ENCODE assay signal across 15 cellular contexts in the genomic region with DNA sequence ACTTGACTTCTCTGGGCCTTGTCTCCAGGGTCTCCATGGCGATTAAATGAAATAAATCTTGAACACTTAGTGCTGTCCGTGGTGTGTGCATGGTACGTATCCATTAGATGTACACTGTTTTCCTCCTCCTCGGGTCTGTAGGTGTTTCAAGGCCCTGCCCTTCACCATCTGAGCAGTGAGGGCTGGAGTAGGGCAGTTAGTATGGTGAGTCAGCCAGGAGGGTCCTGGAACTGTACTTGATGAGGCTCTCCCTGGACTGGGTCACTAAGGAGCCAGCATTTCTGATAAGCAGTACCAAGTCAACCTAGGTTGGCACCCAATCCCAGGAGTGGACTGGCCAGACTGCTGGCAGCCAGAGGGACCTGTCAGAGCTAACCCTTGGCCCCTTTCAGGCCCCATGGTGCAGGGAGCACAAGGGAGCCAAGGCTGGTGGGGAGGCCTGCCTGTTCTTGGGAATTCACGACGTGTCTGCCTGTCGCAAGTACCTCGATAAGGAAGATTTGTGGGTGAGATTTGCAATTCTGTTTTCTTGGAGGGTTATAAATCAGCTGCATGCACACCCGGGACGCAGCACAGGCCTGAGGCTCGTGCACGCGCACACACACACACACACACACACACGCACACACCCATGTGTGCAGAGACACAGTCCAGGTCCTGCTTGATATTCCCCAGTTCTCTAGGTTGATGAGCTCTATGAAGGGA.
DNase-seq lines count a peak whose midpoint lies in the region; ATAC-seq and TF ChIP-seq lines count a peak whose summit lies in the region.
"Had no signal": no experiment of that assay in that cellular context is flagged by ENCODE, and none has a peak within 500 bp of the region (broad histone marks: within the 10 kb centered on the region; RNA-seq: fewer than 3 reads in every experiment).

No MANE protein-coding gene starts in this region.

- H3K4me1 ChIP-seq in upper lobe of left lung, result peaks cover 88 to 100% (median 92%) of the 10 kb centered on the region in 4 donors

- peak overlapping the region; percentile 8 for H3K27ac Mint-ChIP-seq in endothelial cell (ENCODE audit: unreplicated experiment)
- peak overlapping the region; percentile 77 for H3K27ac Mint-ChIP-seq in mesothelial cell of epicardium

- H3K36me3 Mint-ChIP-seq in endothelial cell (ENCODE audit: low read depth, unreplicated experiment) (peaks cover 6% of the 10 kb centered on the region), mesothelial cell of epicardium (peaks cover 2% of the 10 kb centered on the region)
- H3K36me3 Mint-ChIP-seq: natural killer cell treated with Interleukin-12 subunit alpha and Interleukin-12 subunit beta and Interleukin-15 and Interleukin-18, amount 100 ng/mL, for 72 hours had no signal

- peaks cover 55% of the 10 kb centered on the region for H3K4me1 Mint-ChIP-seq in endothelial cell (ENCODE audit: unreplicated experiment)
- H3K4me1 Mint-ChIP-seq in mesothelial cell of epicardium, result peaks cover 73% of the 10 kb centered on the region

- TF ChIP-seq CTCF in endothelial cell (IDR thresholded peaks at IDR 0.05; ENCODE audit: unreplicated experiment), result no peak
- TF ChIP-seq CTCF in mesothelial cell of epicardium (IDR thresholded peaks at IDR 0.05; ENCODE audit: unreplicated experiment), result no peak
- no peak for TF ChIP-seq CTCF in upper lobe of left lung (IDR thresholded peaks at IDR 0.05)

- no peaks in the 10 kb centered on the region for H3K9me3 ChIP-seq in upper lobe of left lung

- H3K36me3 ChIP-seq in upper lobe of left lung, result peaks cover 0 to 10% (median 1%) of the 10 kb centered on the region in 4 donors

- no peak overlapping the region for H3K4me3 ChIP-seq in upper lobe of left lung
- H3K4me3 ChIP-seq: dorsolateral prefrontal cortex had no signal

- DNase-seq in DMS53 (lab: John Stamatoyannopoulos, UW) (peak; percentile 13), DMS53 treated with DMSO at 0.1 percent for 48 hours (lab: John Stamatoyannopoulos, UW; ENCODE audit: unreplicated experiment) (no peak), endothelial cell (ENCODE audit: low spot score) (no peak), mesothelial cell of epicardium (ENCODE audit: low spot score in 2 of 2, unreplicated experiment in 2 of 2) (no peak), upper lobe of left lung (peak in 1 of 2 donors; percentile 83), pons (ENCODE audit: low spot score) (no peak), NCI-H748 (lab: John Stamatoyannopoulos, UW; ENCODE audit: unreplicated experiment) (no peak)
- DNase-seq: activated gamma-delta T cell treated with Interleukin-2 at 50 U/mL for 16 hours, dorsolateral prefrontal cortex, EL, NCI-H1436 had no signal

- no peaks in the 10 kb centered on the region for H3K9me3 Mint-ChIP-seq in endothelial cell (ENCODE audit: unreplicated experiment)
- no peaks in the 10 kb centered on the region for H3K9me3 Mint-ChIP-seq in mesothelial cell of epicardium
- H3K9me3 Mint-ChIP-seq: natural killer cell treated with Interleukin-12 subunit alpha and Interleukin-12 subunit beta and Interleukin-15 and Interleukin-18, amount 100 ng/mL, for 72 hours had no signal

- H3K27me3 ChIP-seq in upper lobe of left lung, result no peaks in the 10 kb centered on the region
- H3K27me3 ChIP-seq: dorsolateral prefrontal cortex had no signal

- peak in 1 of 4 donors; percentile 4 for TF ChIP-seq POLR2A in upper lobe of left lung (IDR thresholded peaks at IDR 0.05)

- WGBS in upper lobe of left lung, 2 donors, result 65 to 78% methylated on average over 7 to 14 of the region's 14 CpGs

- peak in 1 of 4 donors; percentile 2 for TF ChIP-seq EP300 in upper lobe of left lung (IDR thresholded peaks at IDR 0.05)

- H3K4me3 Mint-ChIP-seq in endothelial cell (ENCODE audit: unreplicated experiment) (no peak overlapping the region), mesothelial cell of epicardium (no peak overlapping the region)
- H3K4me3 Mint-ChIP-seq: natural killer cell treated with Interleukin-12 subunit alpha and Interleukin-12 subunit beta and Interleukin-15 and Interleukin-18, amount 100 ng/mL, for 72 hours had no signal

- H3K27ac ChIP-seq in upper lobe of left lung, result peak overlapping the region; percentile 54 to 78 (median 73)
- H3K27ac ChIP-seq: 22Rv1, VCaP had no signal

- ATAC-seq in upper lobe of left lung (ENCODE audit: low FRiP score in 2 of 2) (peak in 1 of 2 donors; percentile 69), HG02623 (IDR thresholded peaks at IDR 0.05; ENCODE audit: unreplicated experiment) (no peak)
- ATAC-seq: natural killer cell treated with Interleukin-12 subunit alpha and Interleukin-12 subunit beta and Interleukin-15 and Interleukin-18, amount 100 ng/mL, for 72 hours had no signal

- H3K27me3 Mint-ChIP-seq in endothelial cell (ENCODE audit: unreplicated experiment), result peaks cover 32% of the 10 kb centered on the region
- no peaks in the 10 kb centered on the region for H3K27me3 Mint-ChIP-seq in mesothelial cell of epicardium (ENCODE audit: low read depth)
- H3K27me3 Mint-ChIP-seq: natural killer cell treated with Interleukin-12 subunit alpha and Interleukin-12 subunit beta and Interleukin-15 and Interleukin-18, amount 100 ng/mL, for 72 hours had no signal
